ENCODE assay signal across 14 cellular contexts in the genomic region with DNA sequence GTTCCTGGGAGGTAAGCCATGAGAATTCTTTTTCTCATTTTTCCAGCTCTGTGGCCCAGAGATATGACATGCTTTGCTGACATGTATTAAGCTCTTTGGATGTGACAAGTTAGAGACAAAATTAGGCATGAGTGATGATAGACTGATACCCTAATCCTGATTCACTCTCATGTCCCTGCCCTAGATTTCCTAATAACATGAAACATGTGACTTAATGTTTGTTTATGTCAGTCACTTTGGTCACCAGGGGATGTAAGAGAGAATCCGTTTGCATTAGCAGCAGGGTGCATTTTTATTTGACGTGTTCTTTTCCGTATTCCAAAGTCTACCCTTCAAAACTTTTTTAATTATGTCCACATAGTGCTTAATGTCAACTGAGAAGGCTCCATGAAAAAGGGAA.
A peak's percentile ranks its signal among the peaks of the same experiment; 100 is the strongest.
DNase-seq lines count a peak whose midpoint lies in the region; ATAC-seq and TF ChIP-seq lines count a peak whose summit lies in the region.
"Had no signal": no experiment of that assay in that cellular context is flagged by ENCODE, and none has a peak within 500 bp of the region (broad histone marks: within the 10 kb centered on the region; RNA-seq: fewer than 3 reads in every experiment).

No MANE protein-coding gene starts in this region.

- H2AFZ ChIP-seq in GM23248 = no peak overlapping the region

- TF ChIP-seq CTCF in A673 (conservative IDR thresholded peaks at IDR 0.05; ENCODE audit: low read depth, low read length) (no peak), right lobe of liver (IDR thresholded peaks at IDR 0.05) (no peak)

- peaks cover 18% of the 10 kb centered on the region for H3K4me1 ChIP-seq in A673 (ENCODE audit: insufficient read depth, low read length, poor library complexity, severe bottlenecking)
- no peaks in the 10 kb centered on the region for H3K4me1 ChIP-seq in GM23248 (ENCODE audit: insufficient read depth)
- H3K4me1 ChIP-seq in right lobe of liver = no peaks in the 10 kb centered on the region

- DNase-seq in A673 (ENCODE audit: low spot score) (peak; percentile 77), GM23248 (peak; percentile 38), astrocyte of the hippocampus (ENCODE audit: low read depth, low spot score) (peak; percentile 2), right lobe of liver (no peak), H4 (ENCODE audit: low spot score) (no peak), caudate nucleus (lab: John Stamatoyannopoulos, UW) (no peak), UCSD-AML1 (lab: John Stamatoyannopoulos, UW; ENCODE audit: unreplicated experiment) (no peak)
- DNase-seq: activated CD4-positive, alpha-beta memory T cell treated with anti-CD3 and anti-CD28 coated beads, Interleukin-2, amount 10 ng/mL, durations not matched to agents 7 days and 5 days; AML-193; Calu3; NCI-H2171 treated with DMSO at 0.1 percent for 48 hours; thyroid gland had no signal

- in situ Hi-C loops in GM23248 (cut with MboI) = no loop called here

- intact Hi-C loops in A673 (cut with micrococcal nuclease; ENCODE audit: unreplicated experiment) (no loop called here), right lobe of liver (cut with DNase I) (no loop called here)

- no peak overlapping the region for H3K4me2 ChIP-seq in GM23248 (ENCODE audit: unreplicated experiment)

- H3F3A ChIP-seq in GM23248 (ENCODE audit: insufficient read depth) = no peaks in the 10 kb centered on the region

- no peaks in the 10 kb centered on the region for H3K79me2 ChIP-seq in GM23248 (ENCODE audit: insufficient read depth)

- POLR2A ChIA-PET in A673 (lab: Charles Lee; ENCODE audit: low non-redundant PET) = no interaction called here

- peak; percentile 71 to 98 (median 85) for ATAC-seq in right lobe of liver
- ATAC-seq in HG02840 (IDR thresholded peaks at IDR 0.05; ENCODE audit: low FRiP score, unreplicated experiment) = no peak
- ATAC-seq: esophagus mucosa had no signal

- no peak overlapping the region for H3K4me3 ChIP-seq in A673 (ENCODE audit: low read depth, low read length, poor library complexity, severe bottlenecking)
- no peak overlapping the region for H3K4me3 ChIP-seq in GM23248
- H3K4me3 ChIP-seq in right lobe of liver = no peak overlapping the region
- H3K4me3 ChIP-seq: thyroid gland had no signal

- no peak for TF ChIP-seq POLR2A in right lobe of liver (IDR thresholded peaks at IDR 0.05)

- H3K9me3 ChIP-seq in A673 (ENCODE audit: low read depth, low read length, poor library complexity, severe bottlenecking) (no peaks in the 10 kb centered on the region), GM23248 (ENCODE audit: low read depth) (no peaks in the 10 kb centered on the region), right lobe of liver (no peaks in the 10 kb centered on the region)
- H3K9me3 ChIP-seq: thyroid gland had no signal

- H3K36me3 ChIP-seq in A673 (ENCODE audit: insufficient read depth, low read length, poor library complexity, severe bottlenecking) (peaks cover 78% of the 10 kb centered on the region), GM23248 (ENCODE audit: low read depth) (no peaks in the 10 kb centered on the region), right lobe of liver (no peaks in the 10 kb centered on the region)
- H3K36me3 ChIP-seq: thyroid gland had no signal

- H3K9ac ChIP-seq in GM23248 = no peak overlapping the region

- 10 to 29% methylated on average over 3 of the region's 3 CpGs for WGBS in GM23248 (ENCODE audit: low coverage in 1 of 2, low lambda C conversion rate in 2 of 2, missing lambda C conversion rate in 2 of 2), 2 experiments
- WGBS in right lobe of liver (ENCODE audit: insufficient coverage, low coverage, low lambda C conversion rate, missing lambda C conversion rate) = 26% methylated on average over 3 of the region's 3 CpGs

- CTCF ChIA-PET in A673 (lab: Charles Lee) = no interaction called here

- peak overlapping the region; percentile 45 for H3K27ac ChIP-seq in A673 (ENCODE audit: low read depth, low read length, poor library complexity, severe bottlenecking)
- no peak overlapping the region for H3K27ac ChIP-seq in GM23248
- no peak overlapping the region for H3K27ac ChIP-seq in right lobe of liver
- no peak overlapping the region for H3K27ac ChIP-seq in caudate nucleus (ENCODE audit: low read depth, low read length)
- H3K27ac ChIP-seq: thyroid gland had no signal

- H4K20me1 ChIP-seq in GM23248 (ENCODE audit: insufficient read depth) = no peaks in the 10 kb centered on the region

- H3K27me3 ChIP-seq in A673 (replicated peaks; ENCODE audit: insufficient read depth, low read depth, low read length, poor library complexity) (no peaks in the 10 kb centered on the region), GM23248 (replicated peaks; ENCODE audit: insufficient read depth) (no peaks in the 10 kb centered on the region), right lobe of liver (no peaks in the 10 kb centered on the region)
- H3K27me3 ChIP-seq: thyroid gland had no signal

- H3K9me2 ChIP-seq in GM23248 (ENCODE audit: insufficient read depth) = no peaks in the 10 kb centered on the region

- BruUV-seq in A673 (replicated peaks; lab: Mats Ljungman, UMichigan) = no TSS peak

Comparison
In these comparisons a context has a peak if more than half of its experiments do, and no peak if none do; other contexts are left out.
1. DNase-seq: peak in A673 (single experiment), GM23248 (single experiment) and astrocyte of the hippocampus (single experiment); none in right lobe of liver (0 of 3), H4 (single experiment), caudate nucleus (0 of 61) and UCSD-AML1 (single experiment).